ENCODE assay signal across 38 cellular contexts in the genomic region with DNA sequence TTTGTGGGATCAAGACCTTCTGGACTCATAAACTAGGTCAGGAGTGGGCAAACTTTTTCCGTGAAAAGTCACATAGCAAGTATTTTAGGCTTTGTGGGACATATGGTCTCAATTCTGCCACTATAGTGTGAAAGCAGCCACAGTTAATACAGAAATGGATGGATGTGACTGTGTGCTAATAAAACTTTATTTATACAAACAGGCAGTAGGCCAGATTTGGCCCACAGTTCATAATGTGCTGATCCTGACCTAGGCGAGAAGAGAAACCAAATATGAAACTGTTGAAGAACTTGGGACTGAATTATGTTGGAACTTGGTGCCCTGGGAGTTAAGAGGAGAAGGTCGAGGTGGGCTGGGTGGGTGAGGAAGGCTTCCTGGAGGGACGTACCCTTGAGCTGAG. TPM values are rescaled to one million over a fixed set of nuclear protein-coding genes. Genes with fewer than 3 reads are reported as not detected.
"Had no signal": no experiment of that assay in that cellular context is flagged by ENCODE, and none has a peak within 500 bp of the region (broad histone marks: within the 10 kb centered on the region; RNA-seq: fewer than 3 reads in every experiment).

No MANE protein-coding gene starts in this region.

- H3K9me3 ChIP-seq: esophagus squamous epithelium had no signal

- DNase-seq: activated B cell treated with CpG ODN at 0.5 μM for 24 hours; activated CD4-positive, alpha-beta memory T cell treated with anti-CD3 and anti-CD28 coated beads for 36 hours; activated CD4-positive, alpha-beta T cell treated with anti-CD3 and anti-CD28 coated beads for 48 hours; activated CD8-positive, alpha-beta memory T cell treated with anti-CD3 and anti-CD28 coated beads, Interleukin-2, amount 10 ng/mL, durations not matched to agents 7 days and 5 days; activated CD8-positive, alpha-beta memory T cell treated with anti-CD3 and anti-CD28 coated beads, Interleukin-2, amount 50 U/mL, for 4 hours; activated CD8-positive, alpha-beta T cell treated with anti-CD3 and anti-CD28 coated beads, Interleukin-2, amount 10 ng/mL, durations not matched to agents 7 days and 5 days; activated effector memory CD4-positive, alpha-beta T cell treated with anti-CD3 and anti-CD28 coated beads, Interleukin-2, amount 50 U/mL, for 16 hours; activated naive CD4-positive, alpha-beta T cell treated with anti-CD3 and anti-CD28 coated beads for 36 hours; activated naive CD8-positive, alpha-beta T cell treated with anti-CD3 and anti-CD28 coated beads for 36 hours; activated T-cell treated with anti-CD3 and anti-CD28 coated beads, Interleukin-2, amount 50 U/mL, for 1 hour; activated T-cell treated with anti-CD3 and anti-CD28 coated beads, Interleukin-2, amount 50 U/mL, for 48 hours; amniotic stem cell; anterior cingulate cortex; brain microvascular endothelial cell; caudate nucleus; cortex of kidney; dermis blood vessel endothelial cell; effector CD4-positive, alpha-beta T cell; effector memory CD8-positive, alpha-beta T cell; esophagus squamous epithelium; foreskin melanocyte; heart right ventricle; T-helper 1 cell; T-helper 17 cell; T1000; WERI-Rb-1 had no signal

- ATAC-seq: activated CD4-positive, CD25-positive, alpha-beta regulatory T cell treated with anti-CD3 and anti-CD28 coated beads, Interleukin-2, amount 50 U/mL, for 24 hours; activated CD8-positive, alpha-beta memory T cell treated with anti-CD3 and anti-CD28 coated beads, Interleukin-2, amount 10 ng/mL, durations not matched to agents 7 days and 5 days; activated CD8-positive, alpha-beta T cell treated with anti-CD3 and anti-CD28 coated beads, Interleukin-2, amount 10 ng/mL, durations not matched to agents 7 days and 5 days; effector memory CD8-positive, alpha-beta T cell; gastroesophageal sphincter; heart right ventricle; T-helper 17 cell had no signal

- H3K36me3 ChIP-seq: brain microvascular endothelial cell, esophagus squamous epithelium, gastroesophageal sphincter, heart right ventricle, WERI-Rb-1 had no signal

- H3K4me1 ChIP-seq: esophagus squamous epithelium, gastroesophageal sphincter, heart right ventricle had no signal

- H3K27me3 ChIP-seq: brain microvascular endothelial cell had no signal

- H3K4me3 ChIP-seq: esophagus squamous epithelium, gastroesophageal sphincter, heart right ventricle had no signal

- H3K27ac ChIP-seq: brain microvascular endothelial cell, esophagus squamous epithelium, gastroesophageal sphincter, heart right ventricle, WERI-Rb-1 had no signal

- FAIRE-seq: astrocyte, colon had no signal

RNA-seq across cellular contexts. Expression of gene PADI3, which starts 17.1 kb away (rescaled TPM):
- total RNA-seq: activated B cell treated with CpG ODN at 0.5 μM for 24 hours; activated CD4-positive, alpha-beta memory T cell treated with anti-CD3 and anti-CD28 coated beads for 36 hours; activated CD8-positive, alpha-beta memory T cell treated with anti-CD3 and anti-CD28 coated beads for 36 hours; activated CD8-positive, alpha-beta memory T cell treated with anti-CD3 and anti-CD28 coated beads, Interleukin-2, amount 10 ng/mL, durations not matched to agents 7 days and 5 days; activated CD8-positive, alpha-beta T cell treated with anti-CD3 and anti-CD28 coated beads, Interleukin-2, amount 10 ng/mL, durations not matched to agents 7 days and 5 days; activated naive CD4-positive, alpha-beta T cell treated with anti-CD3 and anti-CD28 coated beads for 36 hours; activated naive CD8-positive, alpha-beta T cell treated with anti-CD3 and anti-CD28 coated beads for 36 hours; activated T-helper 1 cell treated with anti-CD3 and anti-CD28 coated beads, Interleukin-12 subunit alpha, Interleukin-12 subunit beta, Interleukin-2, Interleukin-4 antibody, amounts not matched to agents 30 ng/mL and 10 ng/mL and 1 ng/mL, durations not matched to agents 14 hours and 24 hours and 36 hours; activated T-helper 2 cell treated with anti-CD3 and anti-CD28 coated beads, Interferon-gamma antibody, Interleukin-2, Interleukin-4, amounts not matched to agents 10 μg/mL and 5 μg/mL and 100 μg/mL, durations not matched to agents 14 hours and 24 hours and 36 hours; chondrocyte; dermis blood vessel endothelial cell; fibroblast of lung; fibroblast of villous mesenchyme; glomerular endothelial cell; heart right ventricle; T-helper 17 cell had no signal
- polyA plus RNA-seq: adipose tissue, fibroblast of lung, heart right ventricle had no signal

RNA-seq across cellular contexts. Expression of gene PADI4, which starts 42.0 kb away (rescaled TPM):
- total RNA-seq: activated T-helper 1 cell treated with anti-CD3 and anti-CD28 coated beads, Interleukin-12 subunit alpha, Interleukin-12 subunit beta, Interleukin-2, Interleukin-4 antibody, amounts not matched to agents 30 ng/mL and 10 ng/mL and 1 ng/mL, durations not matched to agents 14 hours and 24 hours and 36 hours; activated T-helper 2 cell treated with anti-CD3 and anti-CD28 coated beads, Interferon-gamma antibody, Interleukin-2, Interleukin-4, amounts not matched to agents 10 μg/mL and 5 μg/mL and 100 μg/mL, durations not matched to agents 14 hours and 24 hours and 36 hours; astrocyte; chondrocyte; dermis blood vessel endothelial cell; esophagus squamous epithelium; fibroblast of lung; fibroblast of villous mesenchyme; glomerular endothelial cell had no signal
- polyA plus RNA-seq: fibroblast of lung had no signal
